Comparison of ENCODE assay signal across 1 cellular context in the genomic region with DNA sequence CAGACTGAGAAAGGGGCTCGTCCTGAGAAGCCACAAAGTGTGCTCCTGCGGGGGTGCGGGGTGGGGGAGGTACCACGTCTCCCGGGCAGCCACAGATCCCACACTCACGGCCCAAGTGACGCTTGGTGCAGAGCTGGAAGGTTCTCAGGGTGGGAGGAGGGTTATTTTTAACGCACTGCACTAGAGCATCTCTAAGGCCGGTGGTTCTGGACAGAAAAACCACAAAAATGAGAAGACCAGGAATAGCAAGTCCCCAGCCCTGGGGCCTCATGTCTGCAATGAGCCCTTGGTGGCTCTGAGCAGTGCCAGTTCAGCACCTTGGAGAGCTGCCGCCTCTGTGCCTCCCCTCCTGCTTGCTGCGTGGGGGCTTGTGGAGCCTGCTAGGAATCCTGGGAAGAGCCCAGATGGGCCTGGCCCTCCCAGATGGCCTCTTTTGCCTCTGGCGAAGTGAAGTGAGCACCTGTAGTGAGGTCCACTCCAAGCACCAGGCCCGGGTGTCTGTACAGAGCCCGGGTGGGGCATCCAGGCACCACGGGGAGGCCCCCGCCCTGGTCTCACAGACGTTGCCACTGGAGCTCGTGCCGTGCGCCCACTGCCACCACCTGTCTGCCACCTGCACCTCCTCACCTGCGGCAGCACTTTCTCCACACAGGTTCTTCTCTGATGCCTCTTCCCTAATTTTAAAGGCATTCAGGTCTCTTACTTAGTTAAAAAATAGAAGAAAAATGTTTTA.
TF ChIP-seq lines count a peak whose summit lies in the region.

No MANE protein-coding gene starts in this region.

TF ChIP-seq in HCT116, 20 proteins besides CTCF, POLR2A, EP300 and RAD21 (continued from another document):
- TF ChIP-seq ZNF274 (IDR thresholded peaks at IDR 0.05; ENCODE audit: low read depth, low read length) (no peak), SRF (IDR thresholded peaks at IDR 0.05; ENCODE audit: low read depth) (no peak), CBX3 (IDR thresholded peaks at IDR 0.05; ENCODE audit: low read depth) (no peak)
